Comparison of ENCODE assay signal across 14 cellular contexts in the genomic region with DNA sequence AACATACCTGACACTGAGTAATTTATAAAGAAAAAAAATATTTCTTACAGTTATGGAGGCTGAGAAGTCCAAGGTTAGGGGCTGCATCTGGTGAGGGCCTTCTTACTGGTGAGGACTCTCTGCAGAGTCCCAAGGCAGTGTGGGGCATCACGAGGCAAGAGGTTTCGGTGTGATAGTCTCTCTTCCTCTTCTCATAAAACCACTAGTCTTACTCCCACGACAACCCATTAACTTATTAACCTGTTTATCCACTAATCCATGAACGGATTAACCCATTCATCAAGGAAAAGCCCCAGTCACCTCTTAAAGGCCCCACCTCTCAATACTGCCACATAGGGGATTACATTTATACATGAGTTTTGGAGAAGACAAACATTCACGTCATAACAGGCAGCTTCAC. TPM values are rescaled to one million over a fixed set of nuclear protein-coding genes. Genes with fewer than 3 reads are reported as not detected.
DNase-seq lines count a peak whose midpoint lies in the region; ATAC-seq, FAIRE-seq and TF ChIP-seq lines count a peak whose summit lies in the region.
"Had no signal": no experiment of that assay in that cellular context is flagged by ENCODE, and none has a peak within 500 bp of the region (broad histone marks: within the 10 kb centered on the region; RNA-seq: fewer than 3 reads in every experiment).

No MANE protein-coding gene starts in this region.

- DNase-seq in GM12892 (ENCODE audit: insufficient read length) (no peak), OCI-LY7 (ENCODE audit: low spot score) (no peak), left cardiac atrium (no peak), posterior cingulate gyrus (no peak), AML-193 (lab: John Stamatoyannopoulos, UW) (no peak), lower leg skin (ENCODE audit: low spot score in 2 of 2) (no peak)
- DNase-seq: activated CD8-positive, alpha-beta memory T cell treated with anti-CD3 and anti-CD28 coated beads, Interleukin-2, amount 50 U/mL, for 48 hours; DND-41; dorsolateral prefrontal cortex; islet precursor cell; KG1 had no signal

- intact Hi-C loops in OCI-LY7 (cut with micrococcal nuclease; ENCODE audit: unreplicated experiment) (loop anchor here (10.0 kb wide), 1 partner anchor 1802 kb away; the partner anchor contains the start of gene HAPSTR1), left cardiac atrium (cut with DNase I) (no loop called here), posterior cingulate gyrus (cut with DNase I) (no loop called here), lower leg skin (cut with DNase I; ENCODE audit: low total_unique reads) (no loop called here)

- no peak overlapping the region for H2AFZ ChIP-seq in OCI-LY7 (ENCODE audit: low read length)

- BruUV-seq in OCI-LY7 (replicated peaks; lab: Mats Ljungman, UMichigan): TSS peak; percentile 16

- no peak for TF ChIP-seq CTCF in OCI-LY7 (conservative IDR thresholded peaks at IDR 0.05; ENCODE audit: low read length)
- TF ChIP-seq CTCF in lower leg skin (IDR thresholded peaks at IDR 0.05): no peak

- POLR2A ChIA-PET in OCI-LY7 (lab: Charles Lee): interaction anchor here (0.6 kb wide), 1 partner anchor 382 kb away, joined by 5 read pairs; no protein-coding TSS in a partner anchor

- H3K36me3 ChIP-seq in OCI-LY7 (ENCODE audit: insufficient read depth, low read length): peaks cover 97% of the 10 kb centered on the region

- no peak for TF ChIP-seq POLR2A in GM12892 (IDR thresholded peaks at IDR 0.05; ENCODE audit: low read depth, low read length)
- no peak for TF ChIP-seq POLR2A in lower leg skin (IDR thresholded peaks at IDR 0.05)

- peak; percentile 50 for ATAC-seq in GM21381 (IDR thresholded peaks at IDR 0.05; ENCODE audit: unreplicated experiment)
- peak; percentile 47 for ATAC-seq in HG03025 (IDR thresholded peaks at IDR 0.05; ENCODE audit: low FRiP score, unreplicated experiment)
- no peak for ATAC-seq in left cardiac atrium

- peaks cover 39% of the 10 kb centered on the region for H3K79me2 ChIP-seq in OCI-LY7 (ENCODE audit: insufficient read depth, low read depth, low read length)

- no peak overlapping the region for H3K4me3 ChIP-seq in OCI-LY7 (ENCODE audit: low read depth, low read length, poor library complexity, severe bottlenecking)
- H3K4me3 ChIP-seq in lower leg skin (ENCODE audit: low read depth, poor library complexity, severe bottlenecking): no peak overlapping the region
- H3K4me3 ChIP-seq: dorsolateral prefrontal cortex had no signal

- CTCF ChIA-PET in OCI-LY7 (lab: Charles Lee; ENCODE audit: unreplicated experiment): no interaction called here

- peaks cover 53% of the 10 kb centered on the region for H3K4me1 ChIP-seq in OCI-LY7 (ENCODE audit: insufficient read depth, low read length, poor library complexity, severe bottlenecking)

- peak overlapping the region; percentile 50 for H3K27ac ChIP-seq in OCI-LY7 (ENCODE audit: low read depth, low read length, poor library complexity, severe bottlenecking)
- H3K27ac ChIP-seq: dorsolateral prefrontal cortex, RWPE1 had no signal

- peaks cover 20% of the 10 kb centered on the region for H4K20me1 ChIP-seq in OCI-LY7 (ENCODE audit: insufficient read depth, low read length)

- H3K4me2 ChIP-seq in OCI-LY7 (ENCODE audit: low read length): no peak overlapping the region

- FAIRE-seq in GM12892 (lab: Jason Lieb, UNC): peak; percentile 65

- no peaks in the 10 kb centered on the region for H3K9me2 ChIP-seq in OCI-LY7 (ENCODE audit: insufficient read depth, low read length)

- H3K9me3 ChIP-seq in OCI-LY7 (ENCODE audit: low read length): peaks cover 8% of the 10 kb centered on the region; the same call in 1 of the 2 replicates

- 64 to 77% methylated on average over 5 of the region's 5 CpGs for WGBS in lower leg skin, 2 donors

RNA-seq across cellular contexts. Expression of gene CIITA, which starts 20.1 kb away (rescaled TPM):
- polyA plus RNA-seq in GM12892 (2012; ENCODE audit: missing spikeins): 89.5 TPM
- total RNA-seq in OCI-LY7 (2014; rRNA removed; shearing (Covaris generic)): 56.1 and 68.7 TPM in 2 replicates
- total RNA-seq in OCI-LY7 (2022): 101 and 124 TPM in 2 replicates
- total RNA-seq in left cardiac atrium: 1 to 10 TPM; 6.6 to 9.9 TPM
- 10 to 100 TPM; 14.0 to 20.1 (median 17.9) TPM for total RNA-seq in lower leg skin

RNA-seq across cellular contexts. Expression of gene DEXI, which starts 45.1 kb away (rescaled TPM):
- polyA plus RNA-seq in GM12892 (2012; ENCODE audit: missing spikeins): 8.4 TPM
- total RNA-seq in OCI-LY7 (2014; rRNA removed; shearing (Covaris generic)): 12.7 and 17.6 TPM in 2 replicates
- total RNA-seq in OCI-LY7 (2022): 13.5 and 15.1 TPM in 2 replicates
- 10 to 100 TPM; 68.5 to 84.9 TPM for total RNA-seq in left cardiac atrium
- total RNA-seq in lower leg skin: 10 to 100 TPM; 38.1 to 63.6 (median 58.9) TPM

RNA-seq across cellular contexts. Expression of gene CLEC16A, which starts 47.2 kb away (rescaled TPM):
- polyA plus RNA-seq in GM12892 (2012; ENCODE audit: missing spikeins): 15.4 TPM
- 26.2 and 31.1 TPM in 2 replicates for total RNA-seq in OCI-LY7 (2014; rRNA removed; shearing (Covaris generic))
- total RNA-seq in OCI-LY7 (2022) (50.9 and 52.0 TPM in 2 replicates), left cardiac atrium (10 to 100 TPM; 25.5 to 30.2 TPM), lower leg skin (10 to 100 TPM; 26.8 to 30.0 (median 29.5) TPM)

Comparison
In these comparisons a context has a peak if more than half of its experiments do, and no peak if none do; other contexts are left out.
1. ATAC-seq: peak in GM21381 (single experiment) and HG03025 (single experiment); none in left cardiac atrium (0 of 2).